In the genomic region with DNA sequence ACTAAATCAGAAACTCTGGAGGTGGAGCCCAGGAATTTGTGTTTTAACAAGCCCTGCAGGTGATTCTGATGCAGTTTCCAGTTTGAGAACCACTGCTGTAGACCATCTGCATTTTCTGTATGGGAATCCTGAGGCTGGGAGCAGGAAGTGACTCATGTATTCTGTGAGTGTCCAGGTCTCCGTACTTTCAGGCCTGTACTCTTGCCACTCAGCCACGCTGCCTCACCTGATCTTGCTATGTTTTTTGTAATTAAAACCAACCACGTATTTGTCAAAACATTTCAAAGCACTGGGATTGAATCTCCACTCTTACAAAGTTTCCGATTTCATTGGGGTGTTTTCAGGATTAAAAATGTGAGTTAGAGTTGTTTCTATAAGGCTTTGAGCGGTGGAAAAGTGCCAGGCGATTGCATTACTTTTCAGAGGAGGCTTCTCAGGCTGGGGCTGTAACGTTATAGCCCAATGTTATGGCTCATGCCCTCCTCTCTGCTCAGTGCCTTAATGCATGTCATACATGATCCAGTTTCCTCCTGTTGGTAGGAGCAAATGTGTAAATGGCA, we compare ENCODE assay signal across 7 cellular contexts.
DNase-seq lines count a peak whose midpoint lies in the region; ATAC-seq, FAIRE-seq and TF ChIP-seq lines count a peak whose summit lies in the region.
"Not testable (repeated sequence)": the region's sequence is repeated elsewhere in the genome, so short reads cannot be mapped to it uniquely, and the experiment has no call there.

No MANE protein-coding gene starts in this region.

- POLR2A ChIA-PET in K562 (lab: Yijun Ruan, JAX) = not testable (repeated sequence)

- H3K27me3 ChIP-seq in GM23248 (replicated peaks; ENCODE audit: insufficient read depth); K562 (ENCODE audit: control insufficient read depth in 2 of 2, insufficient read depth in 2 of 2, low read length in 2 of 2): not testable (repeated sequence)
- H3K27me3 ChIP-seq in esophagus muscularis mucosa = peaks cover 0 to 21% (median 0%) of the 10 kb centered on the region in 4 donors

- ATAC-seq in K562 = not testable (repeated sequence)

- TF ChIP-seq EP300 in K562 (IDR thresholded peaks at IDR 0.05; ENCODE audit: low read length); esophagus muscularis mucosa (IDR thresholded peaks at IDR 0.05): not testable (repeated sequence)

- DNase-seq in GM23248 (peak; percentile 24), HT1080 (ENCODE audit: low read depth) (peak; percentile 84), RPMI7951 (ENCODE audit: low read depth) (peak; percentile 28), esophagus muscularis mucosa (ENCODE audit: extremely low spot score) (peak; percentile 79), kidney (peak; percentile 45), retinal pigment epithelial cell (ENCODE audit: low read depth) (peak; percentile 5)
- DNase-seq in K562 (ENCODE audit: extremely low read depth in 1 of 4, low spot score in 3 of 4) = not testable (repeated sequence)

- TF ChIP-seq POLR2A in K562 (conservative IDR thresholded peaks at IDR 0.05); esophagus muscularis mucosa (IDR thresholded peaks at IDR 0.05; ENCODE audit: low read depth): not testable (repeated sequence)

- not testable (repeated sequence) for TF ChIP-seq RAD21 in K562 (CRISPR knock-in tag; conservative IDR thresholded peaks at IDR 0.05 in 1 of 2, IDR thresholded peaks at IDR 0.05 in 1 of 2)

- in situ Hi-C loops in GM23248 (cut with MboI); K562 (cut with MboI): not testable (repeated sequence)

- intact Hi-C loops in K562 (cut with micrococcal nuclease); esophagus muscularis mucosa (cut with DNase I); kidney (cut with DNase I): not testable (repeated sequence)

- H3K9ac ChIP-seq in GM23248; K562 (ENCODE audit: insufficient read depth in 1 of 2, low read depth in 2 of 2, low read length in 2 of 2); kidney (ENCODE audit: low read length in 2 of 2): not testable (repeated sequence)

- not testable (repeated sequence) for H3K79me2 ChIP-seq in GM23248 (ENCODE audit: insufficient read depth); K562 (ENCODE audit: control insufficient read depth, insufficient read depth, low read length)

- H2AFZ ChIP-seq in GM23248; K562 (ENCODE audit: low read depth, low read length): not testable (repeated sequence)

- not testable (repeated sequence) for BruUV-seq in K562 (replicated peaks; lab: Mats Ljungman, UMichigan)

- H3K4me1 ChIP-seq in GM23248 (ENCODE audit: insufficient read depth); K562 (replicated peaks in 1 of 2; ENCODE audit: control insufficient read depth in 2 of 2, insufficient read depth in 2 of 2, low read length in 2 of 2); esophagus muscularis mucosa; kidney (ENCODE audit: control insufficient read depth in 1 of 2, insufficient read depth in 1 of 2, low read depth in 1 of 2, low read length in 2 of 2): not testable (repeated sequence)

- H3K27ac ChIP-seq in GM23248; K562 (ENCODE audit: extremely low read depth, low read depth, low read length); esophagus muscularis mucosa (replicated peaks in 1 of 4); kidney (ENCODE audit: low read depth in 2 of 2, low read length in 2 of 2): not testable (repeated sequence)

- not testable (repeated sequence) for H3K9me1 ChIP-seq in K562 (ENCODE audit: control insufficient read depth, insufficient read depth, low read length)

- H3K4me2 ChIP-seq in GM23248 (ENCODE audit: unreplicated experiment); K562 (ENCODE audit: insufficient read depth, low read length): not testable (repeated sequence)

- H3K4me3 ChIP-seq in GM23248; K562; esophagus muscularis mucosa; kidney (ENCODE audit: low read length in 2 of 2); retinal pigment epithelial cell (ENCODE audit: low read length): not testable (repeated sequence)

- not testable (repeated sequence) for H4K20me1 ChIP-seq in GM23248 (ENCODE audit: insufficient read depth); K562 (replicated peaks; ENCODE audit: control insufficient read depth, insufficient read depth, low read length)

- 47 to 49% methylated on average over 7 of the region's 7 CpGs for WGBS in GM23248 (ENCODE audit: low coverage in 1 of 2, low lambda C conversion rate in 2 of 2, missing lambda C conversion rate in 2 of 2), 2 experiments
- 1% methylated on average over 7 of the region's 7 CpGs for WGBS in K562 (ENCODE audit: insufficient coverage, low coverage, missing lambda C conversion rate)
- 75% methylated on average over 7 of the region's 7 CpGs for WGBS in esophagus muscularis mucosa

- FAIRE-seq in K562 (lab: Jason Lieb, UNC); kidney (lab: Jason Lieb, UNC): not testable (repeated sequence)

- H3K9me2 ChIP-seq in GM23248 (ENCODE audit: insufficient read depth) = not testable (repeated sequence)

- not testable (repeated sequence) for H3F3A ChIP-seq in GM23248 (ENCODE audit: insufficient read depth)

- CTCF ChIA-PET in K562 (lab: Yijun Ruan, JAX; ENCODE audit: low intra/inter-chr PET ratio) = not testable (repeated sequence)

- not testable (repeated sequence) for H3K36me3 ChIP-seq in GM23248 (ENCODE audit: low read depth); K562 (ENCODE audit: control insufficient read depth, insufficient read depth, low read length); esophagus muscularis mucosa; kidney (ENCODE audit: control insufficient read depth in 1 of 2, insufficient read depth in 2 of 2, low read length in 2 of 2)

- not testable (repeated sequence) for TF ChIP-seq CTCF in K562 (IDR thresholded peaks at IDR 0.05 in 2 of 3, conservative IDR thresholded peaks at IDR 0.05 in 1 of 3; ENCODE audit: insufficient read depth in 2 of 3, low read depth in 1 of 3, low read length in 3 of 3); esophagus muscularis mucosa (IDR thresholded peaks at IDR 0.05); kidney (IDR thresholded peaks at IDR 0.05; ENCODE audit: borderline replicate concordance, extremely low read depth, insufficient read depth); retinal pigment epithelial cell (conservative IDR thresholded peaks at IDR 0.05; ENCODE audit: low read depth, low read length)

- not testable (repeated sequence) for H3K9me3 ChIP-seq in GM23248 (ENCODE audit: low read depth); K562 (replicated peaks; ENCODE audit: control insufficient read depth, insufficient read depth, low read depth, low read length); esophagus muscularis mucosa; kidney (ENCODE audit: control insufficient read depth in 1 of 2, low read length in 2 of 2)

TF ChIP-seq in K562, 482 proteins besides CTCF, POLR2A, EP300 and RAD21:
- peak; percentile 35; the same call in 1 of the 2 replicates for TF ChIP-seq FOSL1 (tag; conservative IDR thresholded peaks at IDR 0.05)
